14 cellular contexts compared by ENCODE assay signal in the genomic region with DNA sequence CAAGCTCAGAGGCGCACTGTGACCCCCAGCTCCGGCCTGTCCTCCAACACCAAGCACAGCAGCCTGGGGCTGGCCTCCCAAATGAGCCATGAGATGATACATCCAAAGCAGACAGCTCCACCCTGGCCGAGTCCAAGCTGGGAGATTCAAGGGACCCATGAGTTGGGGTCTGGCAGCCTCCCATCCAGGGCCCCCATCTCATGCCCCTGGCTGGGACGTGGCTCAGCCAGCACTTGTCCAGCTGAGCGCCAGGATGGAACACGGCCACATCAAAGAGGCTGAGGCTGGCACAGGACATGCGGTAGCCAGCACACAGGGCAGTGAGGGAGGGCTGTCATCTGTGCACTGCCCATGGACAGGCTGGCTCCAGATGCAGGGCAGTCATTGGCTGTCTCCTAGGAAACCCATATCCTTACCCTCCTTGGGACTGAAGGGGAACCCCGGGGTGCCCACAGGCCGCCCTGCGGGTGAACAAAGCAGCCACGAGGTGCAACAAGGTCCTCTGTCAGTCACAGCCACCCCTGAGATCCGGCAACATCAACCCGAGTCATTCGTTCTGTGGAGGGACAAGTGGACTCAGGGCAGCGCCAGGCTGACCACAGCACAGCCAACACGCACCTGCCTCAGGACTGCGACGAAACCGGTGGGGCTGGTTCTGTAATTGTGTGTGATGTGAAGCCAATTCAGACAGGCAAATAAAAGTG. TPM values are rescaled to one million over a fixed set of nuclear protein-coding genes. Genes with fewer than 3 reads are reported as not detected.
DNase-seq lines count a peak whose midpoint lies in the region; ATAC-seq and TF ChIP-seq lines count a peak whose summit lies in the region.
"Had no signal": no experiment of that assay in that cellular context is flagged by ENCODE, and none has a peak within 500 bp of the region (broad histone marks: within the 10 kb centered on the region; RNA-seq: fewer than 3 reads in every experiment).

No MANE protein-coding gene starts in this region.

- peaks cover 15% of the 10 kb centered on the region for H3K36me3 Mint-ChIP-seq in nephron progenitor cell (ENCODE audit: low read depth)

- H3K4me3 Mint-ChIP-seq in nephron progenitor cell: no peak overlapping the region
- H3K4me3 Mint-ChIP-seq: activated CD4-positive, alpha-beta T cell treated with anti-CD3 and anti-CD28 coated beads, Interleukin-2, amount 10 ng/mL, durations not matched to agents 7 days and 5 days had no signal

- peaks cover 10% of the 10 kb centered on the region for H3K9me3 Mint-ChIP-seq in nephron progenitor cell

- no peak for TF ChIP-seq CTCF in right atrium auricular region (IDR thresholded peaks at IDR 0.05)
- no peak for TF ChIP-seq CTCF in nephron progenitor cell (IDR thresholded peaks at IDR 0.05)
- no peak for TF ChIP-seq CTCF in uterus (IDR thresholded peaks at IDR 0.05)

- ATAC-seq in Right ventricle myocardium superior (ENCODE audit: poor library complexity): no peak

- H3K4me3 ChIP-seq in right atrium auricular region (no peak overlapping the region), uterus (no peak overlapping the region), H7 (ENCODE audit: insufficient read depth, low read depth, low read length) (no peak overlapping the region)

- H3K27me3 ChIP-seq in right atrium auricular region (no peaks in the 10 kb centered on the region), uterus (no peaks in the 10 kb centered on the region), H7 (ENCODE audit: control insufficient read depth, insufficient read depth, low read length) (no peaks in the 10 kb centered on the region)

- H3K27ac Mint-ChIP-seq in nephron progenitor cell: peak overlapping the region; percentile 39

- H3K27me3 Mint-ChIP-seq in nephron progenitor cell (ENCODE audit: low read depth, poor library complexity): no peaks in the 10 kb centered on the region
- H3K27me3 Mint-ChIP-seq: activated CD4-positive, alpha-beta T cell treated with anti-CD3 and anti-CD28 coated beads, Interleukin-2, amount 10 ng/mL, durations not matched to agents 7 days and 5 days had no signal

- DNase-seq in Right ventricle myocardium superior (peak; percentile 31), right atrium auricular region (ENCODE audit: low spot score) (no peak), glomerular visceral epithelial cell (ENCODE audit: extremely low spot score) (peak; percentile 21), nephron progenitor cell (no peak), uterus (no peak), NCI-H69 (lab: John Stamatoyannopoulos, UW) (no peak), H7 (no peak), putamen (ENCODE audit: low spot score) (no peak)
- DNase-seq: activated CD4-positive, alpha-beta T cell treated with anti-CD3 and anti-CD28 coated beads, Interleukin-2, amount 10 ng/mL, durations not matched to agents 7 days and 5 days; activated naive CD4-positive, alpha-beta T cell treated with Interleukin-2 at 50 U/mL for 16 hours; EL; kidney glomerular epithelial cell; NCI-H524 had no signal

- H3K27ac ChIP-seq in right atrium auricular region (no peak overlapping the region), uterus (no peak overlapping the region)
- H3K27ac ChIP-seq: HL-60 had no signal

- H3K4me1 Mint-ChIP-seq in nephron progenitor cell: peaks cover 6% of the 10 kb centered on the region

- H3K4me1 ChIP-seq in right atrium auricular region: no peaks in the 10 kb centered on the region
- no peaks in the 10 kb centered on the region for H3K4me1 ChIP-seq in uterus

- H3K9me3 ChIP-seq in right atrium auricular region: peaks cover 0 to 5% of the 10 kb centered on the region in 2 donors
- H3K9me3 ChIP-seq in uterus: no peaks in the 10 kb centered on the region

- no peak for TF ChIP-seq POLR2A in uterus (IDR thresholded peaks at IDR 0.05)

- H3K36me3 ChIP-seq in right atrium auricular region (peaks cover 9% of the 10 kb centered on the region), uterus (no peaks in the 10 kb centered on the region), H7 (replicated peaks; ENCODE audit: control insufficient read depth, insufficient read depth, low read length) (peaks cover 3% of the 10 kb centered on the region; the same call in 1 of the 2 replicates)

- intact Hi-C loops in Right ventricle myocardium superior (cut with DNase I): no loop called here
- intact Hi-C loops in uterus (cut with DNase I; ENCODE audit: low total_unique reads): no loop called here

RNA-seq across cellular contexts. Expression of gene SLC19A1, which starts 29.1 kb away (rescaled TPM):
- total RNA-seq in Right ventricle myocardium superior (6.9 TPM), right atrium auricular region (1 to 10 TPM; 2.2 to 5.3 TPM), uterus (10 to 100 TPM in 2 of 4 donors, 1 to 10 TPM in 1, not detected in 1; 7.6 to 12.8 (median 10.3) TPM)
- total RNA-seq in H7 (2014; rRNA removed; shearing (Covaris generic)): 17.9 and 19.6 TPM in 2 replicates

Comparison
In these comparisons a context has a peak if more than half of its experiments do, and no peak if none do; other contexts are left out.
1. DNase-seq: peak in Right ventricle myocardium superior (single experiment) and glomerular visceral epithelial cell (single experiment); none in right atrium auricular region (single experiment), nephron progenitor cell (single experiment), uterus (0 of 2), NCI-H69 (single experiment), H7 (single experiment) and putamen (single experiment).